Comparison of ENCODE assay signal across 21 cellular contexts in genomic region chr6:169190970-169191369, GRCh38.
DNase-seq lines count a peak whose midpoint lies in the region; ATAC-seq and TF ChIP-seq lines count a peak whose summit lies in the region.
"Had no signal": no experiment of that assay in that cellular context is flagged by ENCODE, and none has a peak within 500 bp of the region (broad histone marks: within the 10 kb centered on the region; RNA-seq: fewer than 3 reads in every experiment).

No MANE protein-coding gene starts in this region.

- TF ChIP-seq RAD21 in IMR-90 (IDR thresholded peaks at IDR 0.05; ENCODE audit: low read length): no peak

- peak overlapping the region; percentile 11 for H2BK5ac ChIP-seq in IMR-90 (ENCODE audit: low read depth, low read length, poor library complexity, severe bottlenecking)

- peak overlapping the region; percentile 77 for H4K91ac ChIP-seq in IMR-90 (ENCODE audit: insufficient read depth, low read depth, low read length)

- H2BK15ac ChIP-seq in IMR-90 (ENCODE audit: low read depth, low read length): peak overlapping the region; percentile 32; the same call in 1 of the 3 replicates

- in situ Hi-C loops in IMR-90 (cut with MboI; ENCODE audit: low sequenced_read_pairs): no loop called here

- H3K18ac ChIP-seq in IMR-90 (ENCODE audit: low read depth, low read length): peak overlapping the region; percentile 96

- no peaks in the 10 kb centered on the region for H4K20me1 ChIP-seq in IMR-90 (ENCODE audit: insufficient read depth, low read length)

- POLR2A ChIA-PET in IMR-90 (lab: Charles Lee; ENCODE audit: unreplicated experiment): no interaction called here

- no peak overlapping the region for H3K56ac ChIP-seq in IMR-90 (ENCODE audit: extremely low read depth, insufficient read depth, low read length)

- TF ChIP-seq POLR2A in IMR-90 (IDR thresholded peaks at IDR 0.05; ENCODE audit: low read depth, low read length): no peak
- TF ChIP-seq POLR2A in suprapubic skin (IDR thresholded peaks at IDR 0.05): no peak

- peaks cover 21% of the 10 kb centered on the region for H3K4me1 ChIP-seq in IMR-90 (ENCODE audit: control insufficient read depth, insufficient read depth, low read length)
- peaks cover 6% of the 10 kb centered on the region for H3K4me1 ChIP-seq in suprapubic skin

- DNase-seq in IMR-90 (no peak), coronary artery (ENCODE audit: low spot score) (no peak), myocyte (ENCODE audit: low read depth) (peak; percentile 59), suprapubic skin (ENCODE audit: low spot score in 2 of 2) (no peak), pons (ENCODE audit: low spot score) (no peak), amygdala (lab: John Stamatoyannopoulos, UW) (no peak), COLO829 (ENCODE audit: low spot score) (no peak)
- no peak for DNase-seq in stimulated activated CD4-positive, alpha-beta T cell treated with anti-CD3 and anti-CD28 coated beads, Interleukin-2, amount 100 ng/mL, for 24 hours
- DNase-seq: activated CD8-positive, alpha-beta T cell treated with anti-CD3 and anti-CD28 coated beads, Interleukin-2, amount 10 ng/mL, durations not matched to agents 7 days and 5 days; activated naive CD8-positive, alpha-beta T cell treated with anti-CD3 and anti-CD28 coated beads, Interleukin-2, amount 10 ng/mL, durations not matched to agents 7 days and 5 days; activated T-cell treated with anti-CD3 and anti-CD28 coated beads, Interleukin-2, amount 50 U/mL, for 72 hours; effector memory CD4-positive, alpha-beta T cell; hippocampal formation; NCI-H146; NCI-H446 treated with DMSO at 0.1 percent for 48 hours; occipital lobe; stimulated activated CD4-positive, alpha-beta T cell treated with anti-CD3 and anti-CD28 coated beads, Interleukin-15, amount 100 ng/mL, for 24 hours; stimulated activated naive CD4-positive, alpha-beta T cell; T-helper 1 cell; WERI-Rb-1 had no signal

- peaks cover 10% of the 10 kb centered on the region; the same call in 1 of the 2 replicates for H3K9me1 ChIP-seq in IMR-90 (ENCODE audit: insufficient read depth, low read length)

- no peak for TF ChIP-seq CTCF in IMR-90 (conservative IDR thresholded peaks at IDR 0.05; ENCODE audit: low read depth, low read length)
- TF ChIP-seq CTCF in coronary artery (IDR thresholded peaks at IDR 0.05): no peak
- TF ChIP-seq CTCF in suprapubic skin (IDR thresholded peaks at IDR 0.05): no peak

- H3K27ac ChIP-seq in IMR-90 (ENCODE audit: insufficient read depth, low read length): peak overlapping the region; percentile 83; the same call in 1 of the 2 replicates
- peak overlapping the region; percentile 84 to 97 for H3K27ac ChIP-seq in coronary artery
- peak overlapping the region; percentile 61 for H3K27ac ChIP-seq in suprapubic skin
- H3K27ac ChIP-seq: WERI-Rb-1 had no signal

- H3K23ac ChIP-seq in IMR-90 (ENCODE audit: low read depth, low read length): no peak overlapping the region; the same call in 1 of the 2 replicates

- peak overlapping the region; percentile 25; the same call in 1 of the 2 replicates for H3K14ac ChIP-seq in IMR-90 (replicated peaks; ENCODE audit: low read depth, low read length)

- no peaks in the 10 kb centered on the region for H3K79me1 ChIP-seq in IMR-90 (ENCODE audit: low read depth in 1 of 2, low read length in 2 of 2)

- H2AK9ac ChIP-seq in IMR-90 (replicated peaks; ENCODE audit: low read depth, low read length, poor library complexity): peak overlapping the region; percentile 76

- no TSS peak for BruUV-seq in IMR-90 (replicated peaks; lab: Mats Ljungman, UMichigan)

- no peaks in the 10 kb centered on the region for H3K36me3 ChIP-seq in IMR-90 (ENCODE audit: control insufficient read depth, insufficient read depth, low read length)
- no peaks in the 10 kb centered on the region for H3K36me3 ChIP-seq in suprapubic skin
- H3K36me3 ChIP-seq: WERI-Rb-1 had no signal

- 100% methylated on average over 1 of the region's 8 CpGs; no CpG with 5 or more reads in 1 of the 2 experiments for WGBS in IMR-90 (ENCODE audit: extremely low coverage in 2 of 2, insufficient read length in 1 of 2), 2 experiments
- WGBS in suprapubic skin: 77% methylated on average over 8 of the region's 8 CpGs

- H3K4me3 ChIP-seq in IMR-90 (ENCODE audit: insufficient read depth, low read depth, low read length): no peak overlapping the region
- H3K4me3 ChIP-seq in coronary artery: peak overlapping the region; percentile 36
- no peak overlapping the region for H3K4me3 ChIP-seq in suprapubic skin
- H3K4me3 ChIP-seq: GM12878 had no signal

- H3K4ac ChIP-seq in IMR-90 (ENCODE audit: low read depth, low read length): peak overlapping the region; percentile 91

- CTCF ChIA-PET in IMR-90 (lab: Yijun Ruan, JAX): no interaction called here

- no peak overlapping the region for H3K9ac ChIP-seq in IMR-90 (ENCODE audit: low read depth, low read length)

- dilution Hi-C loops in IMR-90 (cut with HindIII; ENCODE audit: low sequenced_read_pairs, unreplicated experiment): no loop called here

- no peak for ATAC-seq in IMR-90 (ENCODE audit: low read depth)
- ATAC-seq: activated CD8-positive, alpha-beta T cell treated with anti-CD3 and anti-CD28 coated beads, Interleukin-2, amount 10 ng/mL, durations not matched to agents 7 days and 5 days; activated T-cell treated with anti-CD3 and anti-CD28 coated beads, Interleukin-2, amount 50 U/mL, for 72 hours; GM12878 had no signal

- H2BK20ac ChIP-seq in IMR-90 (ENCODE audit: low read depth, low read length): peak overlapping the region; percentile 91

- peak overlapping the region; percentile 81 for H2BK120ac ChIP-seq in IMR-90 (ENCODE audit: low read depth, low read length)

- H4K8ac ChIP-seq in IMR-90 (ENCODE audit: low read depth in 2 of 2, low read length in 2 of 2): peak overlapping the region in 1 of 2 experiments; percentile 51; a peak in 1 of 4 replicates

- H2AFZ ChIP-seq in IMR-90 (replicated peaks; ENCODE audit: low read length, poor library complexity): no peak overlapping the region

- H3K27me3 ChIP-seq in IMR-90 (ENCODE audit: control insufficient read depth, insufficient read depth, low read length): no peaks in the 10 kb centered on the region
- H3K27me3 ChIP-seq in suprapubic skin: no peaks in the 10 kb centered on the region

- intact Hi-C loops in IMR-90 (cut with micrococcal nuclease): no loop called here

- H3K9me3 ChIP-seq in IMR-90 (ENCODE audit: control insufficient read depth, insufficient read depth, low read length) (peaks cover 2% of the 10 kb centered on the region; the same call in 1 of the 2 replicates), suprapubic skin (no peaks in the 10 kb centered on the region)

- H4K5ac ChIP-seq in IMR-90 (ENCODE audit: low read depth, low read length): peak overlapping the region; percentile 97

- TF ChIP-seq EP300 in suprapubic skin (IDR thresholded peaks at IDR 0.05): no peak

- peak overlapping the region; percentile 44; the same call in 1 of the 2 replicates for H2AK5ac ChIP-seq in IMR-90 (ENCODE audit: low read depth, low read length)

- H3K4me2 ChIP-seq in IMR-90 (ENCODE audit: low read depth, low read length): no peak overlapping the region

TF ChIP-seq in IMR-90, 13 proteins besides CTCF, POLR2A, EP300 and RAD21:
- no peak for TF ChIP-seq FOS (IDR thresholded peaks at IDR 0.05; ENCODE audit: low read depth, low read length)
- TF ChIP-seq NFE2L2 (IDR thresholded peaks at IDR 0.05; ENCODE audit: low read depth, low read length): no peak
- TF ChIP-seq MXI1 (IDR thresholded peaks at IDR 0.05; ENCODE audit: borderline replicate concordance, low read depth, low read length): no peak
- TF ChIP-seq CHD1 (IDR thresholded peaks at IDR 0.05; ENCODE audit: low read depth, low read length): no peak
- no peak for TF ChIP-seq BHLHE40 (IDR thresholded peaks at IDR 0.05; ENCODE audit: low read depth, low read length)
- TF ChIP-seq RCOR1 (IDR thresholded peaks at IDR 0.05; ENCODE audit: insufficient replicate concordance, low read length): no peak
- TF ChIP-seq ELK1 (IDR thresholded peaks at IDR 0.05; ENCODE audit: borderline replicate concordance, low read depth, low read length): no peak
- TF ChIP-seq RFX5 (IDR thresholded peaks at IDR 0.05; ENCODE audit: low read depth, low read length): no peak
- TF ChIP-seq CEBPB (IDR thresholded peaks at IDR 0.05; ENCODE audit: low read depth, low read length): no peak
- no peak for TF ChIP-seq MAZ (IDR thresholded peaks at IDR 0.05; ENCODE audit: borderline replicate concordance, low read depth, low read length)
- TF ChIP-seq, protein P1, sequence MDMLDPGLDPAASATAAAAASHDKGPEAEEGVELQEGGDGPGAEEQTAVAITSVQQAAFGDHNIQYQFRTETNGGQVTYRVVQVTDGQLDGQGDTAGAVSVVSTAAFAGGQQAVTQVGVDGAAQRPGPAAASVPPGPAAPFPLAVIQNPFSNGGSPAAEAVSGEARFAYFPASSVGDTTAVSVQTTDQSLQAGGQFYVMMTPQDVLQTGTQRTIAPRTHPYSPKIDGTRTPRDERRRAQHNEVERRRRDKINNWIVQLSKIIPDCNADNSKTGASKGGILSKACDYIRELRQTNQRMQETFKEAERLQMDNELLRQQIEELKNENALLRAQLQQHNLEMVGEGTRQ (IDR thresholded peaks at IDR 0.05; ENCODE audit: low read depth, low read length): no peak
- TF ChIP-seq MAFK (IDR thresholded peaks at IDR 0.05; ENCODE audit: low read depth, low read length): no peak
- TF ChIP-seq SMC3 (IDR thresholded peaks at IDR 0.05; ENCODE audit: low read depth, low read length): no peak
